Comparison of ENCODE assay signal across 22 cellular contexts in genomic region chr3:156580986-156581385, GRCh38. TPM values are rescaled to one million over a fixed set of nuclear protein-coding genes. Genes with fewer than 3 reads are reported as not detected.
DNase-seq lines count a peak whose midpoint lies in the region; ATAC-seq, FAIRE-seq and TF ChIP-seq lines count a peak whose summit lies in the region.
"Had no signal": no experiment of that assay in that cellular context is flagged by ENCODE, and none has a peak within 500 bp of the region (broad histone marks: within the 10 kb centered on the region; RNA-seq: fewer than 3 reads in every experiment).

No MANE protein-coding gene starts in this region.

- H3K23ac ChIP-seq in IMR-90 (ENCODE audit: low read depth, low read length), result no peak overlapping the region

- no peak for TF ChIP-seq POLR2A in HepG2 (IDR thresholded peaks at IDR 0.05; ENCODE audit: insufficient read depth in 1 of 2, low read depth in 2 of 2, low read length in 2 of 2)
- no peak for TF ChIP-seq POLR2A in right lobe of liver (IDR thresholded peaks at IDR 0.05)
- TF ChIP-seq POLR2A in IMR-90 (IDR thresholded peaks at IDR 0.05; ENCODE audit: low read depth, low read length), result no peak
- TF ChIP-seq POLR2A in K562 (conservative IDR thresholded peaks at IDR 0.05), result no peak

- no peak overlapping the region for H4K8ac ChIP-seq in IMR-90 (ENCODE audit: low read depth in 2 of 2, low read length in 2 of 2)

- no peak overlapping the region for H4K5ac ChIP-seq in IMR-90 (ENCODE audit: low read depth, low read length)

- no peaks in the 10 kb centered on the region for H3K79me1 ChIP-seq in IMR-90 (ENCODE audit: low read depth in 1 of 2, low read length in 2 of 2)

- POLR2A ChIA-PET in HepG2 (lab: Yijun Ruan, JAX) (no interaction called here), IMR-90 (lab: Charles Lee; ENCODE audit: unreplicated experiment) (interaction anchor here (0.6 kb wide), 1 partner anchor 37 kb away, joined by 3 read pairs; no protein-coding TSS in a partner anchor), K562 (lab: Yijun Ruan, JAX) (interaction anchor here (0.7 kb wide), 1 partner anchor 26 kb away, joined by 3 read pairs; the partner anchor contains the start of gene SSR3), A673 (lab: Charles Lee; ENCODE audit: low non-redundant PET) (no interaction called here)

- H3K79me2 ChIP-seq in HepG2 (ENCODE audit: insufficient read depth, low read length) (no peaks in the 10 kb centered on the region), K562 (ENCODE audit: control insufficient read depth, insufficient read depth, low read length) (no peaks in the 10 kb centered on the region)

- CTCF ChIA-PET in HepG2 (lab: Yijun Ruan, JAX; ENCODE audit: low intra/inter-chr PET ratio, low total read pairs), result no interaction called here
- CTCF ChIA-PET in IMR-90 (lab: Yijun Ruan, JAX), result no interaction called here
- CTCF ChIA-PET in K562 (lab: Yijun Ruan, JAX; ENCODE audit: low intra/inter-chr PET ratio), result no interaction called here
- CTCF ChIA-PET in A673 (lab: Charles Lee), result no interaction called here

- H3K9me1 ChIP-seq in IMR-90 (ENCODE audit: insufficient read depth, low read length) (no peaks in the 10 kb centered on the region; the same call in 1 of the 2 replicates), K562 (ENCODE audit: control insufficient read depth, insufficient read depth, low read length) (no peaks in the 10 kb centered on the region)

- H3K27ac ChIP-seq in HepG2 (ENCODE audit: extremely low read length, insufficient read depth, low read length) (no peak overlapping the region), right lobe of liver (no peak overlapping the region), IMR-90 (ENCODE audit: insufficient read depth, low read length) (no peak overlapping the region), K562 (ENCODE audit: extremely low read depth, low read depth, low read length) (no peak overlapping the region), A673 (ENCODE audit: low read depth, low read length, poor library complexity, severe bottlenecking) (no peak overlapping the region)
- H3K27ac ChIP-seq: BLaER1 treated with 17β-estradiol and CSF1 and Interleukin-3, amounts not matched to agents 10 nM and 100 nM had no signal

- no peak for TF ChIP-seq CTCF in HepG2 (CRISPR knock-in tag; IDR thresholded peaks at IDR 0.05)
- no peak for TF ChIP-seq CTCF in right lobe of liver (IDR thresholded peaks at IDR 0.05)
- no peak for TF ChIP-seq CTCF in IMR-90 (conservative IDR thresholded peaks at IDR 0.05; ENCODE audit: low read depth, low read length)
- no peak for TF ChIP-seq CTCF in K562 (IDR thresholded peaks at IDR 0.05 in 2 of 3, conservative IDR thresholded peaks at IDR 0.05 in 1 of 3; ENCODE audit: insufficient read depth in 2 of 3, low read depth in 1 of 3, low read length in 3 of 3)
- TF ChIP-seq CTCF in A673 (conservative IDR thresholded peaks at IDR 0.05; ENCODE audit: low read depth, low read length), result no peak

- no peak overlapping the region for H2BK5ac ChIP-seq in IMR-90 (ENCODE audit: low read depth, low read length, poor library complexity, severe bottlenecking)

- TF ChIP-seq EP300 in HepG2 (IDR thresholded peaks at IDR 0.05; ENCODE audit: low read depth in 2 of 2, low read length in 2 of 2) (no peak), HepG2 (CRISPR knock-in tag; IDR thresholded peaks at IDR 0.05; ENCODE audit: borderline replicate concordance) (no peak), K562 (IDR thresholded peaks at IDR 0.05; ENCODE audit: low read length) (no peak)

- H3K14ac ChIP-seq in IMR-90 (replicated peaks; ENCODE audit: low read depth, low read length), result no peak overlapping the region

- H4K20me1 ChIP-seq in HepG2 (ENCODE audit: insufficient read depth, low read length) (no peaks in the 10 kb centered on the region), IMR-90 (ENCODE audit: insufficient read depth, low read length) (no peaks in the 10 kb centered on the region), K562 (replicated peaks; ENCODE audit: control insufficient read depth, insufficient read depth, low read length) (no peaks in the 10 kb centered on the region)
- H4K20me1 ChIP-seq: BLaER1 treated with 17β-estradiol and CSF1 and Interleukin-3, amounts not matched to agents 10 nM and 100 nM had no signal

- TF ChIP-seq RAD21 in HepG2 (CRISPR knock-in tag; IDR thresholded peaks at IDR 0.05), result no peak
- no peak for TF ChIP-seq RAD21 in IMR-90 (IDR thresholded peaks at IDR 0.05; ENCODE audit: low read length)
- TF ChIP-seq RAD21 in K562 (CRISPR knock-in tag; conservative IDR thresholded peaks at IDR 0.05 in 1 of 2, IDR thresholded peaks at IDR 0.05 in 1 of 2), result no peak

- no peak overlapping the region for H3K56ac ChIP-seq in IMR-90 (ENCODE audit: extremely low read depth, insufficient read depth, low read length)

- H2BK15ac ChIP-seq in IMR-90 (ENCODE audit: low read depth, low read length), result no peak overlapping the region

- no peaks in the 10 kb centered on the region for H3K4me1 ChIP-seq in HepG2 (ENCODE audit: insufficient read depth, low read length)
- H3K4me1 ChIP-seq in right lobe of liver, result no peaks in the 10 kb centered on the region
- H3K4me1 ChIP-seq in IMR-90 (ENCODE audit: control insufficient read depth, insufficient read depth, low read length), result no peaks in the 10 kb centered on the region
- peaks cover 3 to 36% of the 10 kb centered on the region in 2 experiments; a peak in 4 of 5 replicates for H3K4me1 ChIP-seq in K562 (replicated peaks in 1 of 2; ENCODE audit: control insufficient read depth in 2 of 2, insufficient read depth in 2 of 2, low read length in 2 of 2)
- H3K4me1 ChIP-seq in A673 (ENCODE audit: insufficient read depth, low read length, poor library complexity, severe bottlenecking), result no peaks in the 10 kb centered on the region
- H3K4me1 ChIP-seq: BE2C, HAP-1 had no signal

- no peak overlapping the region for H4K91ac ChIP-seq in IMR-90 (ENCODE audit: insufficient read depth, low read depth, low read length)

- H3K4ac ChIP-seq in IMR-90 (ENCODE audit: low read depth, low read length), result no peak overlapping the region

- H2AFZ ChIP-seq in HepG2 (ENCODE audit: low read length) (no peak overlapping the region), IMR-90 (replicated peaks; ENCODE audit: low read length, poor library complexity) (no peak overlapping the region), K562 (ENCODE audit: low read depth, low read length) (peak overlapping the region; percentile 7; the same call in 1 of the 2 replicates)

- FAIRE-seq in HepG2 (lab: Jason Lieb, UNC), result no peak
- no peak for FAIRE-seq in K562 (lab: Jason Lieb, UNC)
- FAIRE-seq: D721Med, GM12891, GM18507, H54 had no signal

- H3K27me3 ChIP-seq in HepG2 (ENCODE audit: control insufficient read depth in 1 of 2, insufficient read depth in 2 of 2, low read length in 2 of 2) (no peaks in the 10 kb centered on the region), right lobe of liver (no peaks in the 10 kb centered on the region), IMR-90 (ENCODE audit: control insufficient read depth, insufficient read depth, low read length) (peaks cover 4% of the 10 kb centered on the region; the same call in 1 of the 2 replicates), K562 (ENCODE audit: control insufficient read depth in 2 of 2, insufficient read depth in 2 of 2, low read length in 2 of 2) (no peaks in the 10 kb centered on the region), A673 (replicated peaks; ENCODE audit: insufficient read depth, low read depth, low read length, poor library complexity) (no peaks in the 10 kb centered on the region)
- H3K27me3 ChIP-seq: BE2C; BLaER1 treated with 17β-estradiol and CSF1 and Interleukin-3, amounts not matched to agents 10 nM and 100 nM had no signal

- WGBS in HepG2 (ENCODE audit: low lambda C conversion rate), result 68% methylated on average over 4 of the region's 4 CpGs
- WGBS in right lobe of liver (ENCODE audit: insufficient coverage, low coverage, low lambda C conversion rate, missing lambda C conversion rate), result 91% methylated on average over 4 of the region's 4 CpGs
- WGBS in IMR-90 (ENCODE audit: extremely low coverage in 2 of 2, insufficient read length in 1 of 2), 2 experiments, result no CpG with 5 or more reads among the region's 4 CpGs
- 86% methylated on average over 4 of the region's 4 CpGs for WGBS in K562 (ENCODE audit: insufficient coverage, low coverage, missing lambda C conversion rate)

- H3K4me3 ChIP-seq in HepG2 (replicated peaks in 1 of 3; ENCODE audit: insufficient read depth in 1 of 3, low read depth in 2 of 3, low read length in 3 of 3) (no peak overlapping the region), right lobe of liver (no peak overlapping the region), IMR-90 (ENCODE audit: insufficient read depth, low read depth, low read length) (no peak overlapping the region), K562 (no peak overlapping the region), A673 (ENCODE audit: low read depth, low read length, poor library complexity, severe bottlenecking) (no peak overlapping the region)
- H3K4me3 ChIP-seq: BLaER1 treated with 17β-estradiol and CSF1 and Interleukin-3, amounts not matched to agents 10 nM and 100 nM; HAP-1 had no signal

- DNase-seq in HepG2 (ENCODE audit: low spot score), result no peak
- DNase-seq in right lobe of liver, result no peak
- no peak for DNase-seq in IMR-90
- no peak for DNase-seq in K562 (ENCODE audit: extremely low read depth in 1 of 4, low spot score in 3 of 4)
- DNase-seq in stimulated activated CD4-positive, alpha-beta T cell treated with anti-CD3 and anti-CD28 coated beads, Interleukin-2, amount 100 ng/mL, for 48 hours, result no peak
- no peak for DNase-seq in A673 (ENCODE audit: low spot score)
- DNase-seq: ACHN; AML-193; BE2C; CD4-positive, alpha-beta T cell; CD8-positive, alpha-beta memory T cell; DMS 273 treated with DMSO at 0.1 percent for 48 hours; DMS79; GF-D8; GOT3; HFFc6 had no signal

- no peak for ATAC-seq in HepG2
- no peak for ATAC-seq in right lobe of liver
- ATAC-seq in IMR-90 (ENCODE audit: low read depth), result no peak
- ATAC-seq in K562, result no peak

- BruUV-seq in HepG2 (replicated peaks; lab: Mats Ljungman, UMichigan), result no TSS peak
- no TSS peak for BruUV-seq in IMR-90 (replicated peaks; lab: Mats Ljungman, UMichigan)
- no TSS peak for BruUV-seq in K562 (replicated peaks; lab: Mats Ljungman, UMichigan)
- no TSS peak for BruUV-seq in A673 (replicated peaks; lab: Mats Ljungman, UMichigan)

- H3K9ac ChIP-seq in HepG2 (ENCODE audit: insufficient read depth, low read depth, low read length) (no peak overlapping the region), IMR-90 (ENCODE audit: low read depth, low read length) (no peak overlapping the region), K562 (ENCODE audit: insufficient read depth in 1 of 2, low read depth in 2 of 2, low read length in 2 of 2) (no peak overlapping the region)
- H3K9ac ChIP-seq: BLaER1 treated with 17β-estradiol and CSF1 and Interleukin-3, amounts not matched to agents 10 nM and 100 nM had no signal

- no peak overlapping the region for H3K4me2 ChIP-seq in HepG2 (ENCODE audit: low read depth, low read length)
- no peak overlapping the region for H3K4me2 ChIP-seq in IMR-90 (ENCODE audit: low read depth, low read length)
- H3K4me2 ChIP-seq in K562 (ENCODE audit: insufficient read depth, low read length), result no peak overlapping the region

- no peak overlapping the region for H3K18ac ChIP-seq in IMR-90 (ENCODE audit: low read depth, low read length)

- intact Hi-C loops in HepG2 (cut with micrococcal nuclease; ENCODE audit: unreplicated experiment) (no loop called here), right lobe of liver (cut with DNase I) (no loop called here), IMR-90 (cut with micrococcal nuclease) (no loop called here), K562 (cut with micrococcal nuclease) (no loop called here), A673 (cut with micrococcal nuclease; ENCODE audit: unreplicated experiment) (no loop called here)

- H2BK20ac ChIP-seq in IMR-90 (ENCODE audit: low read depth, low read length), result no peak overlapping the region

- no peak overlapping the region for H2AK9ac ChIP-seq in IMR-90 (replicated peaks; ENCODE audit: low read depth, low read length, poor library complexity)

- no peak overlapping the region for H2AK5ac ChIP-seq in IMR-90 (ENCODE audit: low read depth, low read length)

- dilution Hi-C loops in IMR-90 (cut with HindIII; ENCODE audit: low sequenced_read_pairs, unreplicated experiment), result no loop called here

- H2BK120ac ChIP-seq in IMR-90 (ENCODE audit: low read depth, low read length), result no peak overlapping the region

- in situ Hi-C loops in HepG2 (cut with HindIII; ENCODE audit: extremely low pct_ligation_motif_present, low pct_unique_long_range_greater_than_20kb) (no loop called here), IMR-90 (cut with MboI; ENCODE audit: low sequenced_read_pairs) (no loop called here), K562 (cut with MboI) (no loop called here)

- no peaks in the 10 kb centered on the region for H3K36me3 ChIP-seq in HepG2 (replicated peaks in 1 of 2; ENCODE audit: control insufficient read depth in 1 of 2, insufficient read depth in 2 of 2, low read length in 2 of 2)
- no peaks in the 10 kb centered on the region for H3K36me3 ChIP-seq in right lobe of liver
- H3K36me3 ChIP-seq in IMR-90 (ENCODE audit: control insufficient read depth, insufficient read depth, low read length), result no peaks in the 10 kb centered on the region
- no peaks in the 10 kb centered on the region; the same call in 2 of the 3 replicates for H3K36me3 ChIP-seq in K562 (ENCODE audit: control insufficient read depth, insufficient read depth, low read length)
- no peaks in the 10 kb centered on the region for H3K36me3 ChIP-seq in A673 (ENCODE audit: insufficient read depth, low read length, poor library complexity, severe bottlenecking)
- H3K36me3 ChIP-seq: BE2C; BLaER1 treated with 17β-estradiol and CSF1 and Interleukin-3, amounts not matched to agents 10 nM and 100 nM; HAP-1 had no signal

- no peaks in the 10 kb centered on the region for H3K9me3 ChIP-seq in HepG2 (ENCODE audit: low read length)
- H3K9me3 ChIP-seq in right lobe of liver, result no peaks in the 10 kb centered on the region
- H3K9me3 ChIP-seq in IMR-90 (ENCODE audit: control insufficient read depth, insufficient read depth, low read length), result no peaks in the 10 kb centered on the region
- no peaks in the 10 kb centered on the region for H3K9me3 ChIP-seq in K562 (replicated peaks; ENCODE audit: control insufficient read depth, insufficient read depth, low read depth, low read length)
- no peaks in the 10 kb centered on the region for H3K9me3 ChIP-seq in A673 (ENCODE audit: low read depth, low read length, poor library complexity, severe bottlenecking)
- H3K9me3 ChIP-seq: BE2C, HAP-1 had no signal

RNA-seq across cellular contexts. Expression of gene SSR3, which starts 26.1 kb away (rescaled TPM):
- total RNA-seq in HepG2 (2016; rRNA removed; fragmentation: Illumina TruSeq; extraction: Trizol) (268 and 325 TPM in 2 replicates), right lobe of liver (100 to 1,000 TPM in 5 of 6 experiments, 10 to 100 TPM in 1; 73.6 to 168 (median 118) TPM), IMR-90 (2012; rRNA removed) (606 and 608 TPM in 2 replicates), K562 (2014; rRNA removed) (104 and 139 TPM in 2 replicates), K562 (2014; rRNA removed; fragmentation: Illumina TruSeq; extraction: Trizol) (330 and 368 TPM in 2 replicates), K562 (2015; rRNA removed; fragmentation: Illumina TruSeq; extraction: Trizol) (206 and 248 TPM in 2 replicates), K562 (2021) (243 and 257 TPM in 2 replicates), A673 (2021) (431 and 531 TPM in 2 replicates)
- 126 and 142 TPM in 2 replicates for total RNA-seq in HepG2 (2016; cell fraction: cytosol; rRNA removed; fragmentation: Illumina TruSeq; extraction: Trizol; ENCODE audit: low read depth)
- 268 and 325 TPM in 2 replicates for total RNA-seq in HepG2 (2016; cell fraction: insoluble cytoplasmic fraction; rRNA removed; fragmentation: Illumina TruSeq; extraction: Trizol)
- 216 and 243 TPM in 2 replicates for total RNA-seq in HepG2 (2016; cell fraction: membrane; rRNA removed; fragmentation: Illumina TruSeq; extraction: Trizol)
- 248 and 272 TPM in 2 replicates for total RNA-seq in HepG2 (2016; cell fraction: nucleus; rRNA removed; fragmentation: Illumina TruSeq; extraction: Trizol)
- polyA plus RNA-seq in HepG2 (2011; rRNA removed) (202 and 229 TPM in 2 replicates), IMR-90 (2012; rRNA removed) (216 and 246 TPM in 2 replicates), K562 (2011; rRNA removed) (354 and 388 TPM in 2 replicates), K562 (2014; fragmentation: Illumina TruSeq; extraction: Trizol) (246 and 307 TPM in 2 replicates), K562 (2014; fragmentation: Nextera tagmentation; extraction: Ambion mirVana) (100 to 1,000 TPM; 423 to 464 TPM), K562 (2014; rRNA removed) (154 and 214 TPM in 2 replicates)
- polyA plus RNA-seq in HepG2 (2011; cell fraction: cytosol; rRNA removed), result 132 and 137 TPM in 2 replicates
- 32.0 and 34.3 TPM in 2 replicates for polyA plus RNA-seq in HepG2 (2011; cell fraction: nucleus; rRNA removed)
- 207 and 230 TPM in 2 replicates for polyA plus RNA-seq in HepG2 (2012)
- polyA plus RNA-seq in HepG2 (2016; cell fraction: cytosol; fragmentation: Illumina TruSeq; extraction: Trizol; ENCODE audit: low read depth), result 127 and 140 TPM in 2 replicates
- polyA plus RNA-seq in HepG2 (2016; cell fraction: insoluble cytoplasmic fraction; fragmentation: Illumina TruSeq; extraction: Trizol; ENCODE audit: low read depth), result 171 and 180 TPM in 2 replicates
- 172 and 176 TPM in 2 replicates for polyA plus RNA-seq in HepG2 (2016; cell fraction: membrane; fragmentation: Illumina TruSeq; extraction: Trizol; ENCODE audit: low read depth)
- polyA plus RNA-seq in HepG2 (2016; cell fraction: nucleus; fragmentation: Illumina TruSeq; extraction: Trizol; ENCODE audit: insufficient read depth, low read depth), result 261 and 267 TPM in 2 replicates
- polyA minus RNA-seq in HepG2 (2011; rRNA and poly(A)+ RNA removed; ENCODE audit: low replicate concordance), result 489 and 620 TPM in 2 replicates
- polyA minus RNA-seq in HepG2 (2011; cell fraction: cytosol; rRNA and poly(A)+ RNA removed), result 126 and 129 TPM in 2 replicates
- 155 and 165 TPM in 2 replicates for polyA minus RNA-seq in HepG2 (2011; cell fraction: nucleus; rRNA and poly(A)+ RNA removed)
- 33.1 and 84.5 TPM in 2 replicates for polyA plus RNA-seq in IMR-90 (2012; cell fraction: cytosol; rRNA removed)
- polyA plus RNA-seq in IMR-90 (2012; cell fraction: nucleus; rRNA removed; ENCODE audit: low replicate concordance), result 19.9 and 62.0 TPM in 2 replicates
- total RNA-seq in K562 (2011; cell fraction: chromatin; rRNA removed; ENCODE audit: low replicate concordance), result 161 and 194 TPM in 2 replicates
- 173 and 183 TPM in 2 replicates for total RNA-seq in K562 (2011; cell fraction: nucleolus; rRNA removed)
- total RNA-seq in K562 (2011; cell fraction: nucleoplasm; rRNA removed), result 226 and 257 TPM in 2 replicates
- polyA plus RNA-seq in K562 (2011; cell fraction: cytosol; rRNA removed), result 155 and 228 TPM in 2 replicates
- 70.9 and 103 TPM in 2 replicates for polyA plus RNA-seq in K562 (2011; cell fraction: nucleus; rRNA removed)
- 284 and 396 TPM in 2 replicates for polyA plus RNA-seq in K562 (2012)
- 571 and 620 TPM in 2 replicates for polyA minus RNA-seq in K562 (2011; rRNA and poly(A)+ RNA removed)
- 141 and 146 TPM in 2 replicates for polyA minus RNA-seq in K562 (2011; cell fraction: cytosol; rRNA and poly(A)+ RNA removed)
- polyA minus RNA-seq in K562 (2011; cell fraction: nucleus; rRNA and poly(A)+ RNA removed), result 74.0 and 143 TPM in 2 replicates

Comparison
In these comparisons a context has a peak if more than half of its experiments do, and no peak if none do; other contexts are left out.
1. POLR2A ChIA-PET loops: an anchor here in IMR-90 (0.6 kb wide) and K562 (0.7 kb wide); none called in HepG2 and A673.
2. Of the 241 proteins assayed by ChIP-seq in both HepG2 and K562: peak only in HepG2: none; only in K562: MAFG; in both: MAFF; in neither: 238; mixed calls (peak in some experiments, not most) for 1.